In genomic region chr13:98416408-98416807, GRCh38 we compare ENCODE assay signal across 15 cellular contexts.
DNase-seq lines count a peak whose midpoint lies in the region; ATAC-seq, FAIRE-seq and TF ChIP-seq lines count a peak whose summit lies in the region.
"Had no signal": no experiment of that assay in that cellular context is flagged by ENCODE, and none has a peak within 500 bp of the region (broad histone marks: within the 10 kb centered on the region; RNA-seq: fewer than 3 reads in every experiment).

No MANE protein-coding gene starts in this region.

- H2BK12ac ChIP-seq in H9 (ENCODE audit: insufficient read length, low read depth, low read length): no peak overlapping the region

- H4K8ac ChIP-seq in H9 (replicated peaks; ENCODE audit: insufficient read length, low read depth, low read length): no peak overlapping the region

- no peaks in the 10 kb centered on the region for H3K9me3 Mint-ChIP-seq in H9
- H3K9me3 Mint-ChIP-seq: activated T-helper 1 cell treated with anti-CD3 and anti-CD28 coated beads, Interleukin-12 subunit alpha, Interleukin-12 subunit beta, Interleukin-2, Interleukin-4 antibody, amounts not matched to agents 30 ng/mL and 10 ng/mL and 1 ng/mL, durations not matched to agents 14 hours and 24 hours and 36 hours had no signal

- no peak overlapping the region for H2BK20ac ChIP-seq in H9 (ENCODE audit: low read depth, low read length, poor library complexity, severe bottlenecking)

- no peaks in the 10 kb centered on the region for H3K4me1 Mint-ChIP-seq in H9
- H3K4me1 Mint-ChIP-seq: neural progenitor cell had no signal

- no peak overlapping the region for H2AK5ac ChIP-seq in H9 (ENCODE audit: insufficient read length, low read length)

- H3K9me3 ChIP-seq in hepatocyte (ENCODE audit: low read depth): no peaks in the 10 kb centered on the region
- no peaks in the 10 kb centered on the region for H3K9me3 ChIP-seq in small intestine (ENCODE audit: control insufficient read depth, low read depth)
- H3K9me3 ChIP-seq in H9 (ENCODE audit: control insufficient read depth, low read depth, low read length): no peaks in the 10 kb centered on the region
- H3K9me3 ChIP-seq: testis had no signal

- H3K4me1 ChIP-seq in hepatocyte (ENCODE audit: insufficient read depth): peaks cover 10% of the 10 kb centered on the region
- no peaks in the 10 kb centered on the region for H3K4me1 ChIP-seq in small intestine (ENCODE audit: control insufficient read depth in 2 of 2, insufficient read depth in 1 of 2, low read depth in 1 of 2, low read length in 1 of 2)
- no peaks in the 10 kb centered on the region for H3K4me1 ChIP-seq in H9 (ENCODE audit: insufficient read depth, low read length)
- H3K4me1 ChIP-seq: neural progenitor cell, testis had no signal

- H3K23ac ChIP-seq in H9 (ENCODE audit: insufficient read length, low read depth, low read length): no peak overlapping the region

- H3K36me3 ChIP-seq in hepatocyte (replicated peaks; ENCODE audit: insufficient read depth, low read depth) (no peaks in the 10 kb centered on the region), small intestine (ENCODE audit: control insufficient read depth in 2 of 2, insufficient read depth in 2 of 2, low read length in 2 of 2) (no peaks in the 10 kb centered on the region)
- H3K36me3 ChIP-seq: neural progenitor cell had no signal

- H3K56ac ChIP-seq in H9 (ENCODE audit: insufficient read length, low read depth, low read length): no peak overlapping the region

- no peaks in the 10 kb centered on the region for H3K23me2 ChIP-seq in H9 (ENCODE audit: insufficient read length, low read depth, low read length, poor library complexity, severe bottlenecking)

- no peak overlapping the region for H3K9ac ChIP-seq in H9 (ENCODE audit: extremely low read depth, insufficient read length, low read length)
- H3K9ac ChIP-seq: neural progenitor cell had no signal

- H3K27me3 ChIP-seq in hepatocyte: no peaks in the 10 kb centered on the region
- H3K27me3 ChIP-seq in small intestine (ENCODE audit: control insufficient read depth in 2 of 2, insufficient read depth in 2 of 2, low read length in 2 of 2): no peaks in the 10 kb centered on the region
- H3K27me3 ChIP-seq in H9 (ENCODE audit: insufficient read depth, low read length): no peaks in the 10 kb centered on the region
- H3K27me3 ChIP-seq: neural progenitor cell, testis had no signal

- FAIRE-seq in small intestine (lab: Jason Lieb, UNC): no peak

- H3K4ac ChIP-seq in H9 (ENCODE audit: low read depth, low read length): no peak overlapping the region

- no peaks in the 10 kb centered on the region for H3K79me1 ChIP-seq in H9 (ENCODE audit: insufficient read depth, low read depth, low read length, poor library complexity, severe bottlenecking)

- no peak overlapping the region for H3K14ac ChIP-seq in H9 (ENCODE audit: insufficient read depth, low read length)

- TF ChIP-seq CTCF in hepatocyte (IDR thresholded peaks at IDR 0.05; ENCODE audit: poor library complexity) (no peak), H9 (conservative IDR thresholded peaks at IDR 0.05) (no peak)

- H4K5ac ChIP-seq in H9 (ENCODE audit: insufficient read length, low read depth, low read length): no peak overlapping the region

- H3K36me3 Mint-ChIP-seq in H9 (ENCODE audit: insufficient read depth in 1 of 3, low read depth in 3 of 3): peaks cover 5 to 40% (median 39%) of the 10 kb centered on the region in 3 experiments
- H3K36me3 Mint-ChIP-seq: CD8-positive, alpha-beta memory T cell had no signal

- no peak overlapping the region for H3K18ac ChIP-seq in H9 (ENCODE audit: insufficient read length, low read depth, low read length)

- ATAC-seq in HG02571 (IDR thresholded peaks at IDR 0.05; ENCODE audit: unreplicated experiment): no peak
- ATAC-seq: activated CD4-positive, alpha-beta T cell treated with anti-CD3 and anti-CD28 coated beads for 36 hours had no signal

- no peaks in the 10 kb centered on the region for H3K9me2 ChIP-seq in hepatocyte (replicated peaks; ENCODE audit: insufficient read depth)

- peak overlapping the region; percentile 56 for H3K27ac ChIP-seq in hepatocyte
- peak overlapping the region in 1 of 2 donors; percentile 57 for H3K27ac ChIP-seq in small intestine (ENCODE audit: low read depth in 1 of 2, low read length in 1 of 2)
- no peak overlapping the region for H3K27ac ChIP-seq in H9 (ENCODE audit: insufficient read length, low read depth, low read length)
- H3K27ac ChIP-seq: dorsolateral prefrontal cortex, neural progenitor cell, testis had no signal

- H2BK120ac ChIP-seq in H9 (ENCODE audit: low read depth, low read length, poor library complexity, severe bottlenecking): no peak overlapping the region

- no peak overlapping the region for H3K4me3 Mint-ChIP-seq in H9
- H3K4me3 Mint-ChIP-seq: activated CD4-positive, alpha-beta T cell treated with anti-CD3 and anti-CD28 coated beads for 36 hours; activated T-helper 1 cell treated with anti-CD3 and anti-CD28 coated beads, Interleukin-12 subunit alpha, Interleukin-12 subunit beta, Interleukin-2, Interleukin-4 antibody, amounts not matched to agents 30 ng/mL and 10 ng/mL and 1 ng/mL, durations not matched to agents 14 hours and 24 hours and 36 hours; CD8-positive, alpha-beta memory T cell; neural progenitor cell had no signal

- no peak overlapping the region for H2BK15ac ChIP-seq in H9 (ENCODE audit: low read depth, low read length)

- H3K27me3 Mint-ChIP-seq in H9 (ENCODE audit: low read depth): no peaks in the 10 kb centered on the region

- H4K91ac ChIP-seq in H9 (ENCODE audit: insufficient read length, low read depth, low read length): no peak overlapping the region

- H3K4me3 ChIP-seq in hepatocyte: no peak overlapping the region
- no peak overlapping the region for H3K4me3 ChIP-seq in small intestine (ENCODE audit: low read depth in 1 of 2, low read length in 2 of 2)
- H3K4me3 ChIP-seq: dorsolateral prefrontal cortex, neural progenitor cell, testis had no signal

- H3K27ac Mint-ChIP-seq in H9: no peak overlapping the region; a peak in 1 of 7 replicates
- H3K27ac Mint-ChIP-seq: activated CD4-positive, alpha-beta T cell treated with anti-CD3 and anti-CD28 coated beads for 36 hours; activated T-helper 1 cell treated with anti-CD3 and anti-CD28 coated beads, Interleukin-12 subunit alpha, Interleukin-12 subunit beta, Interleukin-2, Interleukin-4 antibody, amounts not matched to agents 30 ng/mL and 10 ng/mL and 1 ng/mL, durations not matched to agents 14 hours and 24 hours and 36 hours; CD8-positive, alpha-beta memory T cell; neural progenitor cell had no signal

- H3K79me2 ChIP-seq in hepatocyte: no peaks in the 10 kb centered on the region
- no peaks in the 10 kb centered on the region for H3K79me2 ChIP-seq in H9 (ENCODE audit: insufficient read depth, low read length)

- no peak overlapping the region for H2BK5ac ChIP-seq in H9 (ENCODE audit: insufficient read length, low read length)

- H4K20me1 ChIP-seq in hepatocyte (ENCODE audit: insufficient read depth, poor library complexity, severe bottlenecking) (no peaks in the 10 kb centered on the region), H9 (ENCODE audit: control insufficient read depth, insufficient read depth, insufficient read length) (no peaks in the 10 kb centered on the region)

- WGBS in hepatocyte (ENCODE audit: low lambda C conversion rate, missing lambda C conversion rate): 53% methylated on average over 4 of the region's 4 CpGs
- WGBS in small intestine, 3 donors: 11 to 65% (median 43%) methylated on average over 4 of the region's 4 CpGs
- WGBS in H9 (ENCODE audit: extremely low coverage, insufficient read length, low lambda C conversion rate): no CpG with 5 or more reads among the region's 4 CpGs

- H3T11ph ChIP-seq in H9 (ENCODE audit: low read length): no peak overlapping the region

- peak; percentile 59 for DNase-seq in NCI-H1092 (lab: John Stamatoyannopoulos, UW)
- DNase-seq in NCI-H2196 treated with DMSO at 0.1 percent for 48 hours (lab: John Stamatoyannopoulos, UW; ENCODE audit: unreplicated experiment): peak; percentile 48
- DNase-seq in hepatocyte (ENCODE audit: low spot score): peak; percentile 69
- DNase-seq in small intestine: peak; percentile 84
- no peak for DNase-seq in H9
- no peak for DNase-seq in GM19238 (ENCODE audit: insufficient read length, low spot score)
- no peak for DNase-seq in NCI-H2227 treated with DMSO at 0.1 percent for 48 hours (lab: John Stamatoyannopoulos, UW)
- DNase-seq: activated CD4-positive, alpha-beta T cell treated with anti-CD3 and anti-CD28 coated beads for 36 hours; CD8-positive, alpha-beta memory T cell; dorsolateral prefrontal cortex; foreskin melanocyte; testis had no signal

- H3K4me2 ChIP-seq in hepatocyte (no peak overlapping the region), H9 (ENCODE audit: insufficient read depth, insufficient read length, low read length) (no peak overlapping the region)
- H3K4me2 ChIP-seq: neural progenitor cell had no signal

- H2AFZ ChIP-seq in hepatocyte: no peak overlapping the region
- H2AFZ ChIP-seq in H9 (ENCODE audit: low read length): no peak overlapping the region
- H2AFZ ChIP-seq: neural progenitor cell had no signal

Comparison
In these comparisons a context has a peak if more than half of its experiments do, and no peak if none do; other contexts are left out.
1. DNase-seq: peak in NCI-H1092 (single experiment), NCI-H2196 treated with DMSO at 0.1 percent for 48 hours (single experiment), hepatocyte (single experiment) and small intestine (single experiment); none in H9 (single experiment), GM19238 (single experiment) and NCI-H2227 treated with DMSO at 0.1 percent for 48 hours (single experiment).